In genomic region chr7:116434820-116435341, GRCh38 we compare ENCODE assay signal across 14 cellular contexts.
A peak's percentile ranks its signal among the peaks of the same experiment; 100 is the strongest.
DNase-seq lines count a peak whose midpoint lies in the region.
"Had no signal": no experiment of that assay in that cellular context is flagged by ENCODE, and none has a peak within 500 bp of the region (broad histone marks: within the 10 kb centered on the region; RNA-seq: fewer than 3 reads in every experiment).

No MANE protein-coding gene starts in this region.

- H3K4me2 ChIP-seq in GM23248 (ENCODE audit: unreplicated experiment): peak overlapping the region; percentile 55

- no peaks in the 10 kb centered on the region for H4K20me1 ChIP-seq in GM23248 (ENCODE audit: insufficient read depth)

- peak overlapping the region; percentile 76 for H3K27ac ChIP-seq in GM23248

- H3K9ac ChIP-seq in GM23248: peak overlapping the region; percentile 43

- whole genome bisulfite sequencing in GM23248 (ENCODE audit: low coverage in 1 of 2, low lambda C conversion rate in 2 of 2, missing lambda C conversion rate in 2 of 2), 2 experiments: 0% methylated on average over 1 of the region's 1 CpG

- no peak overlapping the region for H2AFZ ChIP-seq in GM23248

- peaks cover 51% of the 10 kb centered on the region for H3F3A ChIP-seq in GM23248 (ENCODE audit: insufficient read depth)

- H3K9me2 ChIP-seq in GM23248 (ENCODE audit: insufficient read depth): no peaks in the 10 kb centered on the region

- H3K27me3 ChIP-seq in GM23248 (replicated peaks; ENCODE audit: insufficient read depth): no peaks in the 10 kb centered on the region

- DNase-seq in GM23248: peak; percentile 89
- DNase-seq in SW 1271 (lab: John Stamatoyannopoulos, UW): peak; percentile 28 to 88
- DNase-seq in fibroblast of peridontal ligament (ENCODE audit: extremely low read depth): peak; percentile 48
- peak; percentile 88 for DNase-seq in skeletal muscle cell (ENCODE audit: low read depth)
- DNase-seq in COLO668 (lab: John Stamatoyannopoulos, UW; ENCODE audit: unreplicated experiment): no peak
- DNase-seq in NCI-H187 (lab: John Stamatoyannopoulos, UW): no peak
- DNase-seq in NCI-H748 treated with DMSO at 0.1 percent for 48 hours (lab: John Stamatoyannopoulos, UW): no peak
- no peak for DNase-seq in activated naive CD4-positive, alpha-beta T cell (lab: John Stamatoyannopoulos, UW)
- DNase-seq: activated CD4-positive, alpha-beta T cell treated with anti-CD3 and anti-CD28 coated beads for 36 hours; Caco-2; head of caudate nucleus; NCI-H1417 treated with DMSO at 0.1 percent for 48 hours; posterior cingulate gyrus; substantia nigra had no signal

- H3K4me3 ChIP-seq in GM23248: peak overlapping the region; percentile 24
- H3K4me3 ChIP-seq in skeletal muscle cell (ENCODE audit: low read depth, low read length): no peak overlapping the region

- H3K36me3 ChIP-seq in GM23248 (ENCODE audit: low read depth): no peaks in the 10 kb centered on the region

- H3K4me1 ChIP-seq in GM23248 (ENCODE audit: insufficient read depth): peaks cover 46% of the 10 kb centered on the region

- no peaks in the 10 kb centered on the region for H3K9me3 ChIP-seq in GM23248 (ENCODE audit: low read depth)
- H3K9me3 ChIP-seq: Caco-2 had no signal

- no peaks in the 10 kb centered on the region for H3K79me2 ChIP-seq in GM23248 (ENCODE audit: insufficient read depth)

- in situ Hi-C loops in GM23248 (cut with MboI): loop anchor here (10.0 kb wide), 1 partner anchor 170 kb away; no protein-coding TSS in a partner anchor

Comparison
In these comparisons a context has a peak if more than half of its experiments do, and no peak if none do; other contexts are left out.
1. DNase-seq: peak in GM23248 (single experiment), SW 1271 (2 of 2), fibroblast of peridontal ligament (single experiment) and skeletal muscle cell (single experiment); none in COLO668 (single experiment), NCI-H187 (0 of 2), NCI-H748 treated with DMSO at 0.1 percent for 48 hours (single experiment) and activated naive CD4-positive, alpha-beta T cell (0 of 4).